ENCODE assay signal across 8 cellular contexts in genomic region chr6:27188206-27188884, GRCh38. TPM values are rescaled to one million over a fixed set of nuclear protein-coding genes. Genes with fewer than 3 reads are reported as not detected.
DNase-seq lines count a peak whose midpoint lies in the region; ATAC-seq, FAIRE-seq and TF ChIP-seq lines count a peak whose summit lies in the region.

No MANE protein-coding gene starts in this region.

- peak; percentile 70 for ATAC-seq in GM19397 (IDR thresholded peaks at IDR 0.05; ENCODE audit: unreplicated experiment)
- peak; percentile 80 for ATAC-seq in HG03442 (IDR thresholded peaks at IDR 0.05; ENCODE audit: unreplicated experiment)

- H3K4me3 Mint-ChIP-seq in activated naive CD8-positive, alpha-beta T cell treated with anti-CD3 and anti-CD28 coated beads for 36 hours, result peak overlapping the region; percentile 84

- H3K4me1 ChIP-seq in cardiac muscle cell (ENCODE audit: low read depth), result peaks cover 3% of the 10 kb centered on the region

- peaks cover 7% of the 10 kb centered on the region for H3K4me1 Mint-ChIP-seq in activated naive CD8-positive, alpha-beta T cell treated with anti-CD3 and anti-CD28 coated beads for 36 hours

- H3K9me3 Mint-ChIP-seq in activated naive CD8-positive, alpha-beta T cell treated with anti-CD3 and anti-CD28 coated beads for 36 hours, result no peaks in the 10 kb centered on the region

- H3K27ac Mint-ChIP-seq in activated naive CD8-positive, alpha-beta T cell treated with anti-CD3 and anti-CD28 coated beads for 36 hours, result peak overlapping the region; percentile 62

- DNase-seq in Caki2 (ENCODE audit: low read depth), result peak; percentile 89
- DNase-seq in RCC 7860 (ENCODE audit: low spot score), result peak; percentile 76
- peak; percentile 38 for DNase-seq in activated naive CD8-positive, alpha-beta T cell treated with anti-CD3 and anti-CD28 coated beads for 36 hours
- peak; percentile 75 to 87 for DNase-seq in cardiac muscle cell (ENCODE audit: low read depth in 1 of 2, low spot score in 1 of 2)
- DNase-seq in pons (ENCODE audit: low spot score), result peak; percentile 38
- DNase-seq in D721Med (ENCODE audit: insufficient read length, low spot score), result no peak

- FAIRE-seq in RCC 7860 (lab: Jason Lieb, UNC) (peak; percentile 74), D721Med (lab: Jason Lieb, UNC) (no peak)

- H3K9me3 ChIP-seq in cardiac muscle cell (ENCODE audit: low read depth), result no peaks in the 10 kb centered on the region

- peak overlapping the region; percentile 40 for H3K4me3 ChIP-seq in cardiac muscle cell

- in situ Hi-C loops in Caki2 (cut with HindIII; ENCODE audit: low pct_unique_long_range_greater_than_20kb, low sequenced_read_pairs), result no loop called here

- no peak for TF ChIP-seq CTCF in cardiac muscle cell (IDR thresholded peaks at IDR 0.05; ENCODE audit: low read depth, low read length)
- TF ChIP-seq CTCF in D721Med (IDR thresholded peaks at IDR 0.05; ENCODE audit: insufficient read depth, missing control alignments), result no peak

- H3K27ac ChIP-seq in cardiac muscle cell, result peak overlapping the region; percentile 17

- no peaks in the 10 kb centered on the region for H3K36me3 ChIP-seq in cardiac muscle cell

- H3K27me3 Mint-ChIP-seq in activated naive CD8-positive, alpha-beta T cell treated with anti-CD3 and anti-CD28 coated beads for 36 hours, result no peaks in the 10 kb centered on the region

- peaks cover 24% of the 10 kb centered on the region for H3K27me3 ChIP-seq in cardiac muscle cell

- H3K36me3 Mint-ChIP-seq in activated naive CD8-positive, alpha-beta T cell treated with anti-CD3 and anti-CD28 coated beads for 36 hours, result no peaks in the 10 kb centered on the region

RNA-seq across cellular contexts. Expression of gene PRSS16, which starts 59.2 kb away (rescaled TPM):
- total RNA-seq in Caki2 (2014; rRNA removed; shearing (Covaris generic); ENCODE audit: low replicate concordance), result 10.7 and 14.3 TPM in 2 replicates
- total RNA-seq in activated naive CD8-positive, alpha-beta T cell treated with anti-CD3 and anti-CD28 coated beads for 36 hours, result under 1 TPM; 0.38 to 0.54 TPM
- 4.4 and 9.9 TPM in 2 replicates for total RNA-seq in cardiac muscle cell
- 2.7 and 5.2 TPM in 2 replicates for polyA plus RNA-seq in cardiac muscle cell
